29 cellular contexts compared by ENCODE assay signal in genomic region chr2:141200191-141200590, GRCh38.
"Had no signal": no experiment of that assay in that cellular context is flagged by ENCODE, and none has a peak within 500 bp of the region (broad histone marks: within the 10 kb centered on the region; RNA-seq: fewer than 3 reads in every experiment).

No MANE protein-coding gene starts in this region.

- H3K36me3 ChIP-seq: colonic mucosa, gastroesophageal sphincter, left lung, lower lobe of right lung, neural progenitor cell, right atrium auricular region, spleen, suprapubic skin, tibial artery, upper lobe of right lung had no signal

- H3K4me1 ChIP-seq: colonic mucosa, gastroesophageal sphincter, left lung, lower lobe of right lung, neural progenitor cell, right atrium auricular region, spleen, suprapubic skin, tibial artery, upper lobe of right lung had no signal

- FAIRE-seq: endometrium, kidney, TTC549 had no signal

- H3K4me2 ChIP-seq: neural progenitor cell had no signal

- H3K27me3 ChIP-seq: colonic mucosa, gastroesophageal sphincter, left lung, neural progenitor cell, right atrium auricular region, spleen, suprapubic skin, tibial artery, upper lobe of right lung had no signal

- H2AFZ ChIP-seq: neural progenitor cell had no signal

- DNase-seq: activated CD4-positive, alpha-beta T cell treated with anti-CD3 and anti-CD28 coated beads for 4 hours; activated CD4-positive, alpha-beta T cell treated with anti-CD3 and anti-CD28 coated beads, Interleukin-2, amount 50 U/mL, for 4 hours; activated CD8-positive, alpha-beta memory T cell treated with anti-CD3 and anti-CD28 coated beads for 24 hours; activated effector memory CD4-positive, alpha-beta T cell treated with anti-CD3 and anti-CD28 coated beads, Interleukin-2, amount 50 U/mL, for 16 hours; activated naive CD4-positive, alpha-beta T cell treated with anti-CD3 and anti-CD28 coated beads for 36 hours; activated naive CD8-positive, alpha-beta T cell treated with anti-CD3 and anti-CD28 coated beads for 36 hours; amniotic stem cell; colonic mucosa; effector CD8-positive, alpha-beta T cell; head of caudate nucleus; hippocampal formation; kidney; left lung; lower lobe of right lung; mesenchymal stem cell; natural killer cell; spleen; stimulated activated naive CD4-positive, alpha-beta T cell; T-helper 9 cell; tibial artery; upper lobe of right lung had no signal

- H3K27ac ChIP-seq: colonic mucosa, epithelial cell of prostate, gastroesophageal sphincter, left lung, lower lobe of right lung, neural progenitor cell, right atrium auricular region, spleen, suprapubic skin, tibial artery, upper lobe of right lung, VCaP had no signal

- H3K9me3 ChIP-seq: colonic mucosa, gastroesophageal sphincter, left lung, lower lobe of right lung, right atrium auricular region, spleen, tibial artery, upper lobe of right lung had no signal

- ATAC-seq: gastroesophageal sphincter, left lung, lower lobe of right lung, natural killer cell, upper lobe of right lung had no signal

- H3K4me3 ChIP-seq: colonic mucosa, gastroesophageal sphincter, left lung, lower lobe of right lung, neural progenitor cell, right atrium auricular region, spleen, suprapubic skin, tibial artery, upper lobe of right lung had no signal

- H3K9ac ChIP-seq: neural progenitor cell had no signal
